In genomic region chr7:76437873-76438272, GRCh38 we compare ENCODE assay signal across 8 cellular contexts. TPM values are rescaled to one million over a fixed set of nuclear protein-coding genes. Genes with fewer than 3 reads are reported as not detected.
DNase-seq lines count a peak whose midpoint lies in the region; ATAC-seq, FAIRE-seq and TF ChIP-seq lines count a peak whose summit lies in the region.
"Not testable (repeated sequence)": the region's sequence is repeated elsewhere in the genome, so short reads cannot be mapped to it uniquely, and the experiment has no call there.

No MANE protein-coding gene starts in this region.

- H3K36me3 Mint-ChIP-seq in mesothelial cell of epicardium = not testable (repeated sequence)

- not testable (repeated sequence) for H3K9ac ChIP-seq in OCI-LY3 (ENCODE audit: low read length); endothelial cell of umbilical vein (replicated peaks; ENCODE audit: extremely low read depth, insufficient read depth, low read length)

- CTCF ChIA-PET in endothelial cell of umbilical vein (lab: Charles Lee) = not testable (repeated sequence)

- H3K4me1 ChIP-seq in OCI-LY3 (ENCODE audit: low read length); endothelial cell of umbilical vein (ENCODE audit: control insufficient read depth, extremely low read depth, insufficient read depth, low read length): not testable (repeated sequence)

- TF ChIP-seq POLR2A in endothelial cell of umbilical vein (IDR thresholded peaks at IDR 0.05; ENCODE audit: low read depth, low read length) = not testable (repeated sequence)

- dilution Hi-C loops in endothelial cell of umbilical vein (cut with MboI; ENCODE audit: extremely low pct_ligation_motif_present, low sequenced_read_pairs) = not testable (repeated sequence)

- H3K4me3 Mint-ChIP-seq in mesothelial cell of epicardium = not testable (repeated sequence)

- peak; percentile 59 for ATAC-seq in GM21619 (IDR thresholded peaks at IDR 0.05; ENCODE audit: unreplicated experiment)

- H3K27ac Mint-ChIP-seq in mesothelial cell of epicardium = not testable (repeated sequence)

- not testable (repeated sequence) for H3K36me3 ChIP-seq in OCI-LY3 (replicated peaks; ENCODE audit: low read depth, low read length); endothelial cell of umbilical vein (ENCODE audit: control insufficient read depth in 2 of 2, extremely low read depth in 1 of 2, insufficient read depth in 2 of 2, low read length in 2 of 2)

- TF ChIP-seq CTCF in LNCaP clone FGC (IDR thresholded peaks at IDR 0.05; ENCODE audit: control insufficient read depth, extremely low read depth, insufficient read depth) (peak; percentile 91), OCI-LY3 (IDR thresholded peaks at IDR 0.05; ENCODE audit: low read depth, low read length) (peak; percentile 43), endothelial cell of umbilical vein (IDR thresholded peaks at IDR 0.05; ENCODE audit: extremely low read depth in 1 of 2, insufficient read depth in 1 of 2, low read depth in 1 of 2, low read length in 2 of 2) (peak; percentile 41 to 55), mesothelial cell of epicardium (IDR thresholded peaks at IDR 0.05; ENCODE audit: unreplicated experiment) (peak; percentile 72)

- H3K27ac ChIP-seq in OCI-LY3 (ENCODE audit: low read length); endothelial cell of umbilical vein (ENCODE audit: insufficient read depth, low read depth, low read length): not testable (repeated sequence)

- peak; percentile 97 for FAIRE-seq in endothelial cell of umbilical vein (lab: Jason Lieb, UNC)

- not testable (repeated sequence) for H3K27me3 ChIP-seq in OCI-LY3 (ENCODE audit: low read depth, low read length); endothelial cell of umbilical vein (ENCODE audit: control insufficient read depth in 2 of 2, insufficient read depth in 2 of 2, low read length in 2 of 2)

- intact Hi-C loops in endothelial cell of umbilical vein (cut with micrococcal nuclease) = not testable (repeated sequence)

- not testable (repeated sequence) for H3K4me1 Mint-ChIP-seq in mesothelial cell of epicardium

- H3K4me3 ChIP-seq in LNCaP clone FGC (ENCODE audit: low read depth, low read length); OCI-LY3 (ENCODE audit: low read length); endothelial cell of umbilical vein (replicated peaks in 1 of 3; ENCODE audit: insufficient read depth in 1 of 3, low read depth in 1 of 3, low read length in 3 of 3): not testable (repeated sequence)

- H3K9me1 ChIP-seq in endothelial cell of umbilical vein (replicated peaks; ENCODE audit: control insufficient read depth, extremely low read depth, insufficient read depth, low read length) = not testable (repeated sequence)

- DNase-seq in DMS153 treated with DMSO at 0.1 percent for 48 hours (lab: John Stamatoyannopoulos, UW; ENCODE audit: unreplicated experiment) (peak; percentile 48), LNCaP clone FGC (ENCODE audit: low read depth) (peak; percentile 63), endothelial cell of umbilical vein (ENCODE audit: low read depth, low spot score) (peak; percentile 76), mesothelial cell of epicardium (ENCODE audit: low spot score in 2 of 2, unreplicated experiment in 2 of 2) (peak in 1 of 2 experiments; percentile 67)
- peak; percentile 54 for DNase-seq in activated CD8-positive, alpha-beta memory T cell treated with anti-CD3 and anti-CD28 coated beads, Interleukin-2, amount 50 U/mL, for 4 hours
- DNase-seq in stimulated activated CD8-positive, alpha-beta memory T cell treated with anti-CD3 and anti-CD28 coated beads, Interleukin-12 subunit alpha, Interleukin-12 subunit beta, amount 100 ng/mL, for 4 hours (ENCODE audit: low read depth) = peak; percentile 13

- H3K79me2 ChIP-seq in OCI-LY3 (ENCODE audit: low read length); endothelial cell of umbilical vein (ENCODE audit: control insufficient read depth, insufficient read depth, low read length): not testable (repeated sequence)

- H2AFZ ChIP-seq in OCI-LY3 (ENCODE audit: low read depth, low read length); endothelial cell of umbilical vein (ENCODE audit: low read depth, low read length): not testable (repeated sequence)

- BruUV-seq in endothelial cell of umbilical vein (replicated peaks; lab: Mats Ljungman, UMichigan) = not testable (repeated sequence)

- H3K9me3 ChIP-seq in OCI-LY3 (ENCODE audit: insufficient read depth, low read length); endothelial cell of umbilical vein (replicated peaks; ENCODE audit: control insufficient read depth, insufficient read depth, low read length): not testable (repeated sequence)

- not testable (repeated sequence) for H3K9me3 Mint-ChIP-seq in mesothelial cell of epicardium

- POLR2A ChIA-PET in endothelial cell of umbilical vein (lab: Charles Lee) = not testable (repeated sequence)

- H3K27me3 Mint-ChIP-seq in mesothelial cell of epicardium (ENCODE audit: low read depth) = not testable (repeated sequence)

- H3K4me2 ChIP-seq in OCI-LY3 (ENCODE audit: low read length); endothelial cell of umbilical vein (ENCODE audit: insufficient read depth, low read length): not testable (repeated sequence)

- H4K20me1 ChIP-seq in OCI-LY3 (ENCODE audit: insufficient read depth, low read length); endothelial cell of umbilical vein (replicated peaks; ENCODE audit: control insufficient read depth, extremely low read depth, insufficient read depth, low read length): not testable (repeated sequence)

RNA-seq across cellular contexts. Expression of gene ZP3, which starts 13.1 kb away (rescaled TPM):
- total RNA-seq in endothelial cell of umbilical vein (0.32 and 4.0 TPM in 2 replicates), mesothelial cell of epicardium (0.41 to 0.89 TPM in 2 of 3 replicates, not detected in the other)
- polyA plus RNA-seq in endothelial cell of umbilical vein = 3.0 and 4.3 TPM in 2 replicates
- polyA plus RNA-seq in endothelial cell of umbilical vein (2011; cell fraction: cytosol; rRNA removed) = 1.7 and 1.9 TPM in 2 replicates
- 1.4 and 1.7 TPM in 2 replicates for polyA plus RNA-seq in endothelial cell of umbilical vein (2011; cell fraction: nucleus; rRNA removed)
- polyA plus RNA-seq in endothelial cell of umbilical vein (2012) = 2.5 and 4.7 TPM in 2 replicates
- polyA minus RNA-seq in endothelial cell of umbilical vein = 2.6 and 6.7 TPM in 2 replicates
- polyA minus RNA-seq in endothelial cell of umbilical vein (2011; cell fraction: cytosol; rRNA and poly(A)+ RNA removed) = 28.8 TPM
- polyA minus RNA-seq in endothelial cell of umbilical vein (2011; cell fraction: nucleus; rRNA and poly(A)+ RNA removed) = 0.24 and 0.48 TPM in 2 replicates

RNA-seq across cellular contexts. Expression of gene DTX2, which starts 23.6 kb away (rescaled TPM):
- total RNA-seq in endothelial cell of umbilical vein (16.7 and 17.1 TPM in 2 replicates), mesothelial cell of epicardium (18.9 to 24.6 TPM (median 23.4 TPM) in 3 replicates)
- polyA plus RNA-seq in endothelial cell of umbilical vein = 8.5 and 11.7 TPM in 2 replicates
- 5.2 and 6.9 TPM in 2 replicates for polyA plus RNA-seq in endothelial cell of umbilical vein (2011; cell fraction: cytosol; rRNA removed)
- polyA plus RNA-seq in endothelial cell of umbilical vein (2011; cell fraction: nucleus; rRNA removed) = 15.1 and 15.2 TPM in 2 replicates
- 7.4 and 9.4 TPM in 2 replicates for polyA plus RNA-seq in endothelial cell of umbilical vein (2012)
- 5.9 and 10.1 TPM in 2 replicates for polyA minus RNA-seq in endothelial cell of umbilical vein
- polyA minus RNA-seq in endothelial cell of umbilical vein (2011; cell fraction: cytosol; rRNA and poly(A)+ RNA removed) = 19.4 TPM
- 10.9 and 12.9 TPM in 2 replicates for polyA minus RNA-seq in endothelial cell of umbilical vein (2011; cell fraction: nucleus; rRNA and poly(A)+ RNA removed)

RNA-seq across cellular contexts. Expression of gene SSC4D, which starts 28.4 kb away (rescaled TPM):
- total RNA-seq in endothelial cell of umbilical vein = 0.39 and 0.46 TPM in 2 replicates
- 0.88 and 1.1 TPM in 2 replicates for polyA plus RNA-seq in endothelial cell of umbilical vein
- 0.59 TPM in 2 replicates for polyA plus RNA-seq in endothelial cell of umbilical vein (2011; cell fraction: cytosol; rRNA removed)
- 0.26 and 0.38 TPM in 2 replicates for polyA plus RNA-seq in endothelial cell of umbilical vein (2011; cell fraction: nucleus; rRNA removed)
- polyA plus RNA-seq in endothelial cell of umbilical vein (2012) = 0.37 and 0.68 TPM in 2 replicates
- 0.30 and 0.53 TPM in 2 replicates for polyA minus RNA-seq in endothelial cell of umbilical vein
- 1.7 TPM for polyA minus RNA-seq in endothelial cell of umbilical vein (2011; cell fraction: cytosol; rRNA and poly(A)+ RNA removed)
- not detected in 2 replicates for polyA minus RNA-seq in endothelial cell of umbilical vein (2011; cell fraction: nucleus; rRNA and poly(A)+ RNA removed)
- 22.4 to 26.2 TPM (median 25.2 TPM) in 3 replicates for total RNA-seq in mesothelial cell of epicardium

Comparison
In these comparisons a context has a peak if more than half of its experiments do, and no peak if none do; other contexts are left out.
1. RNA of gene SSC4D, which starts 28.4 kb away (total RNA-seq): 22.4 to 26.2 TPM in mesothelial cell of epicardium; 0.39 to 0.46 TPM in endothelial cell of umbilical vein; every median in the first group is over 10 times any median in the second.
2. Peak in every context shown above with its lines, with median percentiles within 50 percentile points of each other: CTCF ChIP-seq.